Comparison of ENCODE assay signal across 8 cellular contexts in genomic region chr16:69123894-69124293, GRCh38. TPM values are rescaled to one million over a fixed set of nuclear protein-coding genes. Genes with fewer than 3 reads are reported as not detected.
DNase-seq lines count a peak whose midpoint lies in the region; ATAC-seq and TF ChIP-seq lines count a peak whose summit lies in the region.

No MANE protein-coding gene starts in this region.

- no peaks in the 10 kb centered on the region for H3K27me3 Mint-ChIP-seq in endodermal cell (ENCODE audit: insufficient read depth)
- no peaks in the 10 kb centered on the region for H3K27me3 Mint-ChIP-seq in naive thymus-derived CD4-positive, alpha-beta T cell

- H3K27ac Mint-ChIP-seq in endodermal cell: no peak overlapping the region
- H3K27ac Mint-ChIP-seq in naive thymus-derived CD4-positive, alpha-beta T cell: peak overlapping the region in 3 of 9 donors; percentile 22 to 60 (median 28)

- TF ChIP-seq CTCF in endodermal cell (conservative IDR thresholded peaks at IDR 0.05) (peak; percentile 85), tibial artery (IDR thresholded peaks at IDR 0.05) (peak; percentile 45 to 76)

- no peak overlapping the region for H3K4me3 ChIP-seq in GM23248
- no peak overlapping the region for H3K4me3 ChIP-seq in endodermal cell (ENCODE audit: low read length)
- no peak overlapping the region for H3K4me3 ChIP-seq in naive thymus-derived CD4-positive, alpha-beta T cell (ENCODE audit: low read length)
- H3K4me3 ChIP-seq in tibial artery: no peak overlapping the region

- no peak overlapping the region for H3K9ac ChIP-seq in GM23248
- no peak overlapping the region for H3K9ac ChIP-seq in endodermal cell (ENCODE audit: extremely low read depth, low read length, poor library complexity, severe bottlenecking)

- intact Hi-C loops in naive thymus-derived CD4-positive, alpha-beta T cell (cut with micrococcal nuclease): loop anchor here (1.0 to 5.0 kb wide), 7 partner anchors 8 to 596 kb away; partner anchors contain the start of genes CHTF8 (in 1 of the 2) and UTP4 (in 1 of the 2)
- intact Hi-C loops in tibial artery (cut with DNase I; ENCODE audit: low total_unique reads): loop anchor here (2.0 to 5.0 kb wide), 2 partner anchors 212 to 277 kb away; no protein-coding TSS in a partner anchor

- H4K20me1 ChIP-seq in GM23248 (ENCODE audit: insufficient read depth): peaks cover 6% of the 10 kb centered on the region; the same call in 1 of the 2 replicates

- H3K4me2 ChIP-seq in GM23248 (ENCODE audit: unreplicated experiment): no peak overlapping the region

- in situ Hi-C loops in GM23248 (cut with MboI): loop anchor here (5.0 to 25.0 kb wide), 2 partner anchors 222 to 412 kb away; no protein-coding TSS in a partner anchor

- H3K27ac ChIP-seq in GM23248 (no peak overlapping the region), endodermal cell (ENCODE audit: low read depth, low read length) (no peak overlapping the region), tibial artery (no peak overlapping the region)
- no peak overlapping the region for H3K27ac ChIP-seq in naive thymus-derived CD4-positive, alpha-beta T cell (ENCODE audit: low read depth, low read length)

- DNase-seq in AG08396 (ENCODE audit: low spot score): peak; percentile 56
- DNase-seq in GM23248: peak; percentile 81
- peak; percentile 33 for DNase-seq in NCI-H526 treated with DMSO at 0.1 percent for 48 hours (lab: John Stamatoyannopoulos, UW)
- peak; percentile 66 for DNase-seq in activated CD4-positive, alpha-beta T cell treated with anti-CD3 and anti-CD28 coated beads, Interleukin-2, amount 50 U/mL, for 1 hour
- DNase-seq in endodermal cell: peak; percentile 73
- peak in 8 of 9 donors; percentile 30 to 77 (median 68) for DNase-seq in naive thymus-derived CD4-positive, alpha-beta T cell
- peak in 1 of 2 donors; percentile 41 for DNase-seq in tibial artery

- no peaks in the 10 kb centered on the region for H3K4me1 ChIP-seq in GM23248 (ENCODE audit: insufficient read depth)
- no peaks in the 10 kb centered on the region for H3K4me1 ChIP-seq in endodermal cell (ENCODE audit: control insufficient read depth, insufficient read depth, low read length)
- H3K4me1 ChIP-seq in naive thymus-derived CD4-positive, alpha-beta T cell (ENCODE audit: control insufficient read depth in 2 of 2, insufficient read depth in 2 of 2, low read length in 2 of 2): peaks cover 0 to 4% of the 10 kb centered on the region in 2 donors
- peaks cover 0 to 23% (median 1%) of the 10 kb centered on the region in 4 donors for H3K4me1 ChIP-seq in tibial artery

- POLR2A ChIA-PET in naive thymus-derived CD4-positive, alpha-beta T cell (lab: Charles Lee): interaction anchor here (0.6 to 1.3 kb wide), 2 partner anchors 9 to 1349 kb away, joined by 5 to 6 read pairs; no protein-coding TSS in a partner anchor

- H3K27me3 ChIP-seq in GM23248 (replicated peaks; ENCODE audit: insufficient read depth) (no peaks in the 10 kb centered on the region), endodermal cell (ENCODE audit: control insufficient read depth, insufficient read depth, low read length, poor library complexity, severe bottlenecking) (no peaks in the 10 kb centered on the region), tibial artery (no peaks in the 10 kb centered on the region)
- H3K27me3 ChIP-seq in naive thymus-derived CD4-positive, alpha-beta T cell (ENCODE audit: control insufficient read depth in 2 of 2, insufficient read depth in 2 of 2, low read length in 2 of 2): no peaks in the 10 kb centered on the region

- H3F3A ChIP-seq in GM23248 (ENCODE audit: insufficient read depth): peaks cover 23% of the 10 kb centered on the region; the same call in 1 of the 2 replicates

- peaks cover 53% of the 10 kb centered on the region for H3K36me3 Mint-ChIP-seq in endodermal cell (ENCODE audit: low read depth)
- peaks cover 0 to 15% (median 9%) of the 10 kb centered on the region in 5 donors for H3K36me3 Mint-ChIP-seq in naive thymus-derived CD4-positive, alpha-beta T cell

- CTCF ChIA-PET in naive thymus-derived CD4-positive, alpha-beta T cell (lab: Charles Lee): interaction anchor here (0.6 to 2.7 kb wide), 14 partner anchors 10 to 813 kb away, joined by 3 to 18 read pairs (median 4); partner anchors contain the start of genes PDF and SNTB2

- WGBS in GM23248 (ENCODE audit: low coverage in 1 of 2, low lambda C conversion rate in 2 of 2, missing lambda C conversion rate in 2 of 2), 2 experiments: 80 to 81% methylated on average over 3 of the region's 3 CpGs
- WGBS in endodermal cell (ENCODE audit: insufficient coverage in 1 of 2, insufficient read length in 1 of 2), 2 experiments: 98 to 100% methylated on average over 3 of the region's 3 CpGs

- no peaks in the 10 kb centered on the region for H3K9me2 ChIP-seq in GM23248 (ENCODE audit: insufficient read depth)

- H3K9me3 ChIP-seq in GM23248 (ENCODE audit: low read depth): no peaks in the 10 kb centered on the region
- H3K9me3 ChIP-seq in endodermal cell (ENCODE audit: control insufficient read depth, low read length): no peaks in the 10 kb centered on the region
- no peaks in the 10 kb centered on the region for H3K9me3 ChIP-seq in naive thymus-derived CD4-positive, alpha-beta T cell (ENCODE audit: control insufficient read depth in 2 of 3, low read length in 3 of 3)
- no peaks in the 10 kb centered on the region for H3K9me3 ChIP-seq in tibial artery

- H3K79me2 ChIP-seq in GM23248 (ENCODE audit: insufficient read depth): peaks cover 79% of the 10 kb centered on the region

- no peaks in the 10 kb centered on the region for H3K4me1 Mint-ChIP-seq in endodermal cell
- H3K4me1 Mint-ChIP-seq in naive thymus-derived CD4-positive, alpha-beta T cell: peaks cover 10 to 33% (median 23%) of the 10 kb centered on the region in 7 donors

- peak; percentile 89 for ATAC-seq in naive thymus-derived CD4-positive, alpha-beta T cell
- no peak for ATAC-seq in GM21723 (IDR thresholded peaks at IDR 0.05; ENCODE audit: unreplicated experiment)

- H3K36me3 ChIP-seq in GM23248 (ENCODE audit: low read depth) (no peaks in the 10 kb centered on the region; the same call in 1 of the 2 replicates), endodermal cell (ENCODE audit: control insufficient read depth, insufficient read depth, low read length) (peaks cover 47% of the 10 kb centered on the region), tibial artery (peaks cover 23 to 40% (median 40%) of the 10 kb centered on the region in 3 donors)
- H3K36me3 ChIP-seq in naive thymus-derived CD4-positive, alpha-beta T cell (ENCODE audit: control insufficient read depth in 2 of 3, insufficient read depth in 3 of 3, low read length in 3 of 3): peaks cover 0 to 25% (median 0%) of the 10 kb centered on the region in 3 experiments

- no peak overlapping the region for H2AFZ ChIP-seq in GM23248

- no peak overlapping the region for H3K4me3 Mint-ChIP-seq in endodermal cell
- H3K4me3 Mint-ChIP-seq in naive thymus-derived CD4-positive, alpha-beta T cell: no peak overlapping the region

- no peaks in the 10 kb centered on the region for H3K9me3 Mint-ChIP-seq in endodermal cell
- no peaks in the 10 kb centered on the region for H3K9me3 Mint-ChIP-seq in naive thymus-derived CD4-positive, alpha-beta T cell

RNA-seq across cellular contexts. Expression of gene CHTF8, which starts 8.5 kb away (rescaled TPM):
- total RNA-seq in GM23248 (2014; rRNA removed; shearing (Covaris generic)): 58.0 and 69.9 TPM in 2 replicates
- 56.7 and 57.7 TPM in 2 replicates for polyA plus RNA-seq in GM23248 (2016; fragmentation: Nextera tagmentation; extraction: Ambion mirVana)
- 100 to 1,000 TPM; 105 to 142 TPM for total RNA-seq in endodermal cell
- polyA plus RNA-seq in endodermal cell (2013, experiment 1 of 2): 122 TPM
- 111 TPM for polyA plus RNA-seq in endodermal cell (2013, experiment 2 of 2)
- total RNA-seq in naive thymus-derived CD4-positive, alpha-beta T cell: 100 to 1,000 TPM in 3 of 5 experiments, 10 to 100 TPM in 2; 53.3 to 142 (median 133) TPM
- polyA plus RNA-seq in naive thymus-derived CD4-positive, alpha-beta T cell: 100 to 1,000 TPM; 178 to 210 TPM

RNA-seq across cellular contexts. Expression of gene UTP4, which starts 8.6 kb away (rescaled TPM):
- 17.8 and 19.1 TPM in 2 replicates for total RNA-seq in GM23248 (2014; rRNA removed; shearing (Covaris generic))
- polyA plus RNA-seq in GM23248 (2016; fragmentation: Nextera tagmentation; extraction: Ambion mirVana): 54.8 and 55.8 TPM in 2 replicates
- 10 to 100 TPM; 44.1 to 45.3 TPM for total RNA-seq in endodermal cell
- 43.1 TPM for polyA plus RNA-seq in endodermal cell (2013, experiment 1 of 2)
- polyA plus RNA-seq in endodermal cell (2013, experiment 2 of 2): 37.3 TPM
- total RNA-seq in naive thymus-derived CD4-positive, alpha-beta T cell: 10 to 100 TPM; 31.9 to 56.5 (median 35.1) TPM
- 10 to 100 TPM; 61.1 to 82.0 TPM for polyA plus RNA-seq in naive thymus-derived CD4-positive, alpha-beta T cell

RNA-seq across cellular contexts. Expression of gene HAS3, which starts 18.4 kb away (rescaled TPM):
- total RNA-seq in GM23248 (2014; rRNA removed; shearing (Covaris generic)): 0.43 TPM in 1 of 2 replicates, not detected in the other
- 0.14 TPM in 1 of 2 replicates, not detected in the other for polyA plus RNA-seq in GM23248 (2016; fragmentation: Nextera tagmentation; extraction: Ambion mirVana)
- total RNA-seq in endodermal cell: 1 to 10 TPM; 1.8 to 4.1 TPM
- 3.2 TPM for polyA plus RNA-seq in endodermal cell (2013, experiment 1 of 2)
- polyA plus RNA-seq in endodermal cell (2013, experiment 2 of 2): 2.4 TPM
- 1 to 10 TPM in 4 of 5 experiments, under 1 TPM in 1; 0.73 to 4.2 (median 2.9) TPM for total RNA-seq in naive thymus-derived CD4-positive, alpha-beta T cell
- under 1 TPM in 1 of 2 donors, not detected in 1; 0.24 TPM for polyA plus RNA-seq in naive thymus-derived CD4-positive, alpha-beta T cell
